Comparison of ENCODE assay signal across 23 cellular contexts in the genomic region with DNA sequence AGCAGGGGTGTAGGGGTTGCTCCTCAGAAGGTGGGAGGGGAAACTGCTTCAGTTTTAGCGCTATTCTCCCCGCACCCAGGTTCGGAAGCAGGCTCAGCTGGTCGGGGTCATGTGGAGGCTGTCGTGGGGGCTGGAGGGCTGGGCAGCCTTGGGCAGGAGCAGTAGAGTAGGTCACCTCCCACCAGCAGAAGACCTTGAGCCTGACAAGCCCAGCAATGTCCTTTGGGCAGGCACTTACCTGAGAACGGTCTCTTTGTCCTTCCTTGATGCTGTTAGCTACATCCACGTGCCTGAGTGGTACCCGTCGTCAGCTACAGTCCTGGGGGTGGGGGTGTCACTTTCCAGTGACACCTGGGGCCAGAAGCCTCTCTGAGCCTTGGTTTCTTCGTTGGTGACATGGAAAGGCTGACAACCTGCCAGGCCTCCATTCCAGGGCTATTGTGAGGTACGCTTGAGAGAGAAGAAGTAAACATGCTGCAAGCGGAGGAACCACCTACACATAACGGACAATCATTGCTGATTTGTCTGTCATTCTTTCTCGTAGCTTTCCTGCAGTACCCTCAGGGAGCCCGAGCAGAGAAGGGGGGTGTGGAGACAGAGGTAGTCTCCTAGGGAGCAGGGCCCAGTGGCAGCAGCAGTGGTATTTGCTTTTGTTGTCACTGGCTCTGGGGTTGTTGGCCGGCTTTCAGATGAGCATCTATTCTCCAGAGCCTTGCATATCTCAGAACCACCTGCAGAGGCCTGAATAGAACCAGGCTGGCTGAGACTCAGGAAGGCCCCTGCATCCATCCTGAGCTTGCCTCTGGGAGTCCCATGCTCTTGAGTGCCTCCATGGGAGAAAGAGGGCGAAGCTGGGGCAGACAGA. TPM values are rescaled to one million over a fixed set of nuclear protein-coding genes. Genes with fewer than 3 reads are reported as not detected.
A peak's percentile ranks its signal among the peaks of the same experiment; 100 is the strongest.
DNase-seq lines count a peak whose midpoint lies in the region; ATAC-seq and TF ChIP-seq lines count a peak whose summit lies in the region.
"Had no signal": no experiment of that assay in that cellular context is flagged by ENCODE, and none has a peak within 500 bp of the region (broad histone marks: within the 10 kb centered on the region; RNA-seq: fewer than 3 reads in every experiment).

No MANE protein-coding gene starts in this region.

- TF ChIP-seq CTCF in chondrocyte (IDR thresholded peaks at IDR 0.05) (no peak), nephron progenitor cell (IDR thresholded peaks at IDR 0.05) (no peak), esophagus muscularis mucosa (IDR thresholded peaks at IDR 0.05) (no peak), coronary artery (IDR thresholded peaks at IDR 0.05) (no peak)

- H3K36me3 Mint-ChIP-seq in chondrocyte (ENCODE audit: low read depth) (peaks cover 2% of the 10 kb centered on the region), nephron progenitor cell (ENCODE audit: low read depth) (no peaks in the 10 kb centered on the region)
- H3K36me3 Mint-ChIP-seq: CD4-positive, CD25-positive, alpha-beta regulatory T cell; WTC11 had no signal

- no peak for TF ChIP-seq EP300 in esophagus muscularis mucosa (IDR thresholded peaks at IDR 0.05)

- intact Hi-C loops in esophagus muscularis mucosa (cut with DNase I), result no loop called here

- DNase-seq in Ammon's horn (ENCODE audit: low spot score), result peak; percentile 40
- peak; percentile 67 for DNase-seq in NCI-H2029 treated with DMSO at 0.1 percent for 48 hours (lab: John Stamatoyannopoulos, UW)
- DNase-seq in chondrocyte (ENCODE audit: low spot score), result no peak
- peak; percentile 38 for DNase-seq in pons (ENCODE audit: low spot score)
- DNase-seq in nephron progenitor cell, result no peak
- no peak for DNase-seq in esophagus muscularis mucosa (ENCODE audit: extremely low spot score)
- DNase-seq in coronary artery (ENCODE audit: low spot score), result no peak
- DNase-seq: ACHN; activated CD8-positive, alpha-beta T cell treated with anti-CD3 and anti-CD28 coated beads for 36 hours; activated naive CD4-positive, alpha-beta T cell treated with anti-CD3 and anti-CD28 coated beads, Interleukin-2, amount 50 U/mL, for 16 hours; activated T-cell treated with anti-CD3 and anti-CD28 coated beads, Interleukin-2, amount 50 U/mL, for 24 hours; CD4-positive, CD25-positive, alpha-beta regulatory T cell; DMS53; gastrocnemius medialis; NCI-H1436 treated with DMSO at 0.1 percent for 48 hours; SHP77; T-helper 1 cell had no signal

- no peak overlapping the region for H3K4me3 Mint-ChIP-seq in chondrocyte (ENCODE audit: unreplicated experiment)
- no peak overlapping the region for H3K4me3 Mint-ChIP-seq in nephron progenitor cell
- H3K4me3 Mint-ChIP-seq: activated CD8-positive, alpha-beta T cell treated with anti-CD3 and anti-CD28 coated beads for 36 hours; activated T-cell treated with anti-CD3 and anti-CD28 coated beads, Interleukin-2, amount 50 U/mL, for 24 hours; CD4-positive, CD25-positive, alpha-beta regulatory T cell; WTC11 had no signal

- H3K4me1 Mint-ChIP-seq in chondrocyte (ENCODE audit: low read depth) (peaks cover 19% of the 10 kb centered on the region), nephron progenitor cell (peaks cover under 1% of the 10 kb centered on the region)

- H3K9me3 ChIP-seq in esophagus muscularis mucosa, result no peaks in the 10 kb centered on the region
- H3K9me3 ChIP-seq: gastrocnemius medialis had no signal

- H3K27me3 Mint-ChIP-seq in chondrocyte (ENCODE audit: low read depth) (peaks cover 38% of the 10 kb centered on the region), nephron progenitor cell (ENCODE audit: low read depth, poor library complexity) (peaks cover 41% of the 10 kb centered on the region)

- H3K9me3 Mint-ChIP-seq in chondrocyte (ENCODE audit: low read depth) (peaks cover 5% of the 10 kb centered on the region), nephron progenitor cell (no peaks in the 10 kb centered on the region)
- H3K9me3 Mint-ChIP-seq: activated CD8-positive, alpha-beta T cell treated with anti-CD3 and anti-CD28 coated beads for 36 hours; activated T-cell treated with anti-CD3 and anti-CD28 coated beads, Interleukin-2, amount 50 U/mL, for 24 hours; CD4-positive, CD25-positive, alpha-beta regulatory T cell; WTC11 had no signal

- H3K27ac ChIP-seq in esophagus muscularis mucosa (replicated peaks in 1 of 4) (peak overlapping the region in 1 of 4 donors; percentile 16), coronary artery (peak overlapping the region in 1 of 2 donors; percentile 16)
- H3K27ac ChIP-seq: epithelial cell of prostate, gastrocnemius medialis had no signal

- no peaks in the 10 kb centered on the region for H3K27me3 ChIP-seq in esophagus muscularis mucosa
- H3K27me3 ChIP-seq: gastrocnemius medialis had no signal

- ATAC-seq in HG03025 (IDR thresholded peaks at IDR 0.05; ENCODE audit: low FRiP score, unreplicated experiment), result no peak
- ATAC-seq: activated CD8-positive, alpha-beta T cell treated with anti-CD3 and anti-CD28 coated beads for 36 hours had no signal

- H3K4me3 ChIP-seq in esophagus muscularis mucosa (no peak overlapping the region), coronary artery (no peak overlapping the region)
- H3K4me3 ChIP-seq: gastrocnemius medialis had no signal

- WGBS in esophagus muscularis mucosa, result 67% methylated on average over 13 of the region's 17 CpGs

- TF ChIP-seq POLR2A in esophagus muscularis mucosa (IDR thresholded peaks at IDR 0.05; ENCODE audit: low read depth), result no peak

- no peaks in the 10 kb centered on the region for H3K36me3 ChIP-seq in esophagus muscularis mucosa
- H3K36me3 ChIP-seq: gastrocnemius medialis had no signal

- H3K4me1 ChIP-seq in esophagus muscularis mucosa, result peaks cover 14 to 29% (median 27%) of the 10 kb centered on the region in 4 donors
- H3K4me1 ChIP-seq: gastrocnemius medialis had no signal

- H3K27ac Mint-ChIP-seq in chondrocyte (ENCODE audit: unreplicated experiment) (peak overlapping the region; percentile 8), nephron progenitor cell (no peak overlapping the region)
- H3K27ac Mint-ChIP-seq: activated CD8-positive, alpha-beta T cell treated with anti-CD3 and anti-CD28 coated beads for 36 hours; activated T-cell treated with anti-CD3 and anti-CD28 coated beads, Interleukin-2, amount 50 U/mL, for 24 hours; CD4-positive, CD25-positive, alpha-beta regulatory T cell; WTC11 had no signal

RNA-seq across cellular contexts. Expression of gene ENHO, which starts 20.1 kb away (rescaled TPM):
- total RNA-seq in chondrocyte (0.97 to 1.6 TPM (median 1.3 TPM) in 3 replicates), esophagus muscularis mucosa (1 to 10 TPM in 2 of 4 donors, under 1 TPM in 1, not detected in 1; 0.50 to 2.0 (median 1.1) TPM)
- total RNA-seq: activated CD8-positive, alpha-beta T cell treated with anti-CD3 and anti-CD28 coated beads for 36 hours; dermis blood vessel endothelial cell had no signal

RNA-seq across cellular contexts. Expression of gene DNAI1, which starts 44.1 kb away (rescaled TPM):
- 0.25 TPM in 1 of 3 replicates, not detected in the others for total RNA-seq in chondrocyte
- not detected for total RNA-seq in esophagus muscularis mucosa
- total RNA-seq: CD4-positive, CD25-positive, alpha-beta regulatory T cell; dermis blood vessel endothelial cell; left colon; osteocyte had no signal

RNA-seq across cellular contexts. Expression of gene FAM219A, which starts 44.3 kb away (rescaled TPM):
- 24.5 to 37.5 TPM (median 35.7 TPM) in 3 replicates for total RNA-seq in chondrocyte
- 10 to 100 TPM; 12.6 to 19.2 (median 17.0) TPM for total RNA-seq in esophagus muscularis mucosa

Comparison
In these comparisons a context has a peak if more than half of its experiments do, and no peak if none do; other contexts are left out.
1. DNase-seq: peak in Ammon's horn (single experiment), NCI-H2029 treated with DMSO at 0.1 percent for 48 hours (single experiment) and pons (single experiment); none in chondrocyte (single experiment), nephron progenitor cell (single experiment), esophagus muscularis mucosa (single experiment) and coronary artery (single experiment).